Comparison of ENCODE assay signal across 28 cellular contexts in the genomic region with DNA sequence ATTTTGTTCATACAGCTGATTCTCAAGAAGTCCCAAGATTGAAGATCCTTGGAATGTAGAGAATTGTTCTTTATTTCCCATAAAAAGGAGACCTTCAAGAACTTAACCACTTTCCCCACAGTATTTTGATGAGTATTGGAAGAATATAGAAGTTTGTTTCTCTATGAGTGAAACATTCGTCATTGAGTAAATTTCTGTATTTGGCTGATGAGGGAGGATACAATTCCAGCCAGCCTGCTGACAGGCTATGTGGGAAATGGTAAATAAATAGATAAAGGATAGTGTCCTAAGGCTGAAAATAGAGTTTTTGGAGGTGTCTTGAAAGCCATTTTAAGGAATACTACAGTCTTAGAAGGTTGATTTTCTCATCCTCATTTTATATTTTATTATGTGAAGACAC.
"Had no signal": no experiment of that assay in that cellular context is flagged by ENCODE, and none has a peak within 500 bp of the region (broad histone marks: within the 10 kb centered on the region; RNA-seq: fewer than 3 reads in every experiment).

No MANE protein-coding gene starts in this region.

- H3K4me1 Mint-ChIP-seq: stimulated activated effector memory CD8-positive, alpha-beta T cell treated with anti-CD3 and anti-CD28 coated beads, Interleukin-12 subunit alpha, Interleukin-12 subunit beta, amount 100 ng/mL, for 72 hours; stimulated activated memory B cell treated with anti-CD40 and anti-IgM and Interleukin-4, amounts not matched to agents 10 μg/mL and 1 μg/mL and 100 μg/mL, for 72 hours; stimulated activated naive B cell treated with anti-CD40 and anti-IgM and Interleukin-4, amounts not matched to agents 10 μg/mL and 1 μg/mL and 100 μg/mL, for 72 hours; stimulated activated naive CD8-positive, alpha-beta T cell treated with anti-CD3 and anti-CD28 coated beads, Interleukin-15, amount 100 ng/mL, for 72 hours had no signal

- H3K27ac Mint-ChIP-seq: stimulated activated effector memory CD8-positive, alpha-beta T cell treated with anti-CD3 and anti-CD28 coated beads, Interleukin-12 subunit alpha, Interleukin-12 subunit beta, amount 100 ng/mL, for 72 hours; stimulated activated memory B cell treated with anti-CD40 and anti-IgM and Interleukin-4, amounts not matched to agents 10 μg/mL and 1 μg/mL and 100 μg/mL, for 72 hours; stimulated activated naive B cell treated with anti-CD40 and anti-IgM and Interleukin-4, amounts not matched to agents 10 μg/mL and 1 μg/mL and 100 μg/mL, for 72 hours; stimulated activated naive CD8-positive, alpha-beta T cell treated with anti-CD3 and anti-CD28 coated beads, Interleukin-15, amount 100 ng/mL, for 72 hours; stimulated activated naive CD8-positive, alpha-beta T cell treated with anti-CD3 and anti-CD28 coated beads, Interleukin-15, Interleukin-2, amounts not matched to agents 100 ng/mL and 50 ng/mL, for 24 hours; type B pancreatic cell had no signal

- H3K27me3 ChIP-seq: stomach, suprapubic skin, testis, thyroid gland, tibial artery, tibial nerve, transverse colon, upper lobe of left lung, upper lobe of right lung, uterus, vagina had no signal

- H3K4me3 Mint-ChIP-seq: stimulated activated effector memory CD8-positive, alpha-beta T cell treated with anti-CD3 and anti-CD28 coated beads, Interleukin-12 subunit alpha, Interleukin-12 subunit beta, amount 100 ng/mL, for 72 hours; stimulated activated memory B cell treated with anti-CD40 and anti-IgM and Interleukin-4, amounts not matched to agents 10 μg/mL and 1 μg/mL and 100 μg/mL, for 72 hours; stimulated activated naive B cell treated with anti-CD40 and anti-IgM and Interleukin-4, amounts not matched to agents 10 μg/mL and 1 μg/mL and 100 μg/mL, for 72 hours; stimulated activated naive CD8-positive, alpha-beta T cell treated with anti-CD3 and anti-CD28 coated beads, Interleukin-15, amount 100 ng/mL, for 72 hours; stimulated activated naive CD8-positive, alpha-beta T cell treated with anti-CD3 and anti-CD28 coated beads, Interleukin-15, Interleukin-2, amounts not matched to agents 100 ng/mL and 50 ng/mL, for 24 hours; type B pancreatic cell had no signal

- H3K4me1 ChIP-seq: thyroid gland, tibial artery, upper lobe of left lung, upper lobe of right lung, uterus, vagina had no signal

- H3K27me3 Mint-ChIP-seq: stimulated activated memory B cell treated with anti-CD40 and anti-IgM and Interleukin-4, amounts not matched to agents 10 μg/mL and 1 μg/mL and 100 μg/mL, for 72 hours; stimulated activated naive B cell treated with anti-CD40 and anti-IgM and Interleukin-4, amounts not matched to agents 10 μg/mL and 1 μg/mL and 100 μg/mL, for 72 hours; stimulated activated naive CD8-positive, alpha-beta T cell treated with anti-CD3 and anti-CD28 coated beads, Interleukin-15, amount 100 ng/mL, for 72 hours; stimulated activated naive CD8-positive, alpha-beta T cell treated with anti-CD3 and anti-CD28 coated beads, Interleukin-15, Interleukin-2, amounts not matched to agents 100 ng/mL and 50 ng/mL, for 24 hours had no signal

- H3K36me3 Mint-ChIP-seq: stimulated activated effector memory CD8-positive, alpha-beta T cell treated with anti-CD3 and anti-CD28 coated beads, Interleukin-12 subunit alpha, Interleukin-12 subunit beta, amount 100 ng/mL, for 72 hours; stimulated activated memory B cell treated with anti-CD40 and anti-IgM and Interleukin-4, amounts not matched to agents 10 μg/mL and 1 μg/mL and 100 μg/mL, for 72 hours; stimulated activated naive B cell treated with anti-CD40 and anti-IgM and Interleukin-4, amounts not matched to agents 10 μg/mL and 1 μg/mL and 100 μg/mL, for 72 hours; type B pancreatic cell had no signal

- H3K27ac ChIP-seq: stomach, suprapubic skin, testis, thoracic aorta, thyroid gland, tibial artery, tibial nerve, transverse colon, upper lobe of left lung, upper lobe of right lung, uterus, vagina had no signal

- H3K9me3 ChIP-seq: stomach, suprapubic skin, testis, thyroid gland, tibial nerve, transverse colon, upper lobe of left lung, upper lobe of right lung, uterus, vagina had no signal

- DNase-seq: stimulated activated CD4-positive, alpha-beta T cell treated with anti-CD3 and anti-CD28 coated beads, Interleukin-2, amount 100 ng/mL, for 48 hours; stimulated activated CD4-positive, alpha-beta T cell treated with anti-CD3 and anti-CD28 coated beads, Interleukin-4, amount 100 ng/mL, for 1 hour; stimulated activated CD4-positive, alpha-beta T cell treated with anti-CD3 and anti-CD28 coated beads, Interleukin-4, amount 100 ng/mL, for 24 hours; stimulated activated CD4-positive, alpha-beta T cell treated with anti-CD3 and anti-CD28 coated beads, Interleukin-4, amount 100 ng/mL, for 4 hours; stimulated activated CD8-positive, alpha-beta memory T cell treated with anti-CD3 and anti-CD28 coated beads, Interleukin-4, amount 100 ng/mL, for 48 hours; stimulated activated naive B cell treated with anti-CD40 and anti-IgM and Interleukin-4, amounts not matched to agents 10 μg/mL and 1 μg/mL and 100 μg/mL, for 72 hours; stimulated activated naive CD4-positive, alpha-beta T cell; stimulated activated naive CD4-positive, alpha-beta T cell treated with Interleukin-2 at 50 U/mL for 16 hours; stimulated activated naive CD8-positive, alpha-beta T cell treated with anti-CD3 and anti-CD28 coated beads, Interleukin-15, amount 100 ng/mL, for 72 hours; stimulated activated naive CD8-positive, alpha-beta T cell treated with anti-CD3 and anti-CD28 coated beads, Interleukin-15, Interleukin-2, amounts not matched to agents 100 U/mL and 50 U/mL, for 24 hours; stomach; substantia nigra; testis; thyroid gland; tibial artery; transverse colon; trophoblast cell; upper lobe of left lung; upper lobe of right lung; uterus had no signal

- H3K4me3 ChIP-seq: stomach, suprapubic skin, testis, thoracic aorta, thyroid gland, tibial artery, tibial nerve, transverse colon, upper lobe of left lung, upper lobe of right lung, uterus, vagina had no signal

- ATAC-seq: stimulated activated effector memory CD8-positive, alpha-beta T cell treated with anti-CD3 and anti-CD28 coated beads, Interleukin-12 subunit alpha, Interleukin-12 subunit beta, amount 100 ng/mL, for 72 hours; stimulated activated memory B cell treated with anti-CD40 and anti-IgM and Interleukin-4, amounts not matched to agents 10 μg/mL and 1 μg/mL and 100 μg/mL, for 72 hours; stimulated activated naive B cell treated with anti-CD40 and anti-IgM and Interleukin-4, amounts not matched to agents 10 μg/mL and 1 μg/mL and 100 μg/mL, for 72 hours; stimulated activated naive CD8-positive, alpha-beta T cell treated with anti-CD3 and anti-CD28 coated beads, Interleukin-15, amount 100 ng/mL, for 72 hours; stimulated activated naive CD8-positive, alpha-beta T cell treated with anti-CD3 and anti-CD28 coated beads, Interleukin-15, Interleukin-2, amounts not matched to agents 100 U/mL and 50 U/mL, for 24 hours; upper lobe of right lung had no signal

- H3K36me3 ChIP-seq: stomach, suprapubic skin, thoracic aorta, thyroid gland, tibial artery, tibial nerve, transverse colon, upper lobe of left lung, upper lobe of right lung, uterus, vagina had no signal
